In the genomic region with DNA sequence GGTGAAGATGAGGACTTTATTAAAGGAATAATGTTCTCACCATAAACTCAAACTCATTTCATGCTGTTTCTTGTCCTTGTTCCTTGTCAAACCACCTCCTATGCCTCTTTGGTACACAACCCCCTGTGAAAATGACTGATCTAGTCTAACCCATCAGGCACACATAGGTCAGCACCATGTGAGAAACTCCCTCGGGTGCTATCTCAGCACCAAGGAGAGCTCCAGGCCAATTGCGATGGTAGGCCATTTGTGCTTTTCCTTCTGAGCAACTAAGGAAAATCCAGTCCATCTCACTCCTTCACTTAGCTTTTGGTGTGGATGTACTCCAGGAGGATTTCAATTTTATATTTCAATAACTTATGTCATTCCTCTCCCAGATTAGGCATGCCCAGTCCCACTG, we compare ENCODE assay signal across 14 cellular contexts.
A peak's percentile ranks its signal among the peaks of the same experiment; 100 is the strongest.
DNase-seq lines count a peak whose midpoint lies in the region; ATAC-seq and TF ChIP-seq lines count a peak whose summit lies in the region.
"Had no signal": no experiment of that assay in that cellular context is flagged by ENCODE, and none has a peak within 500 bp of the region (broad histone marks: within the 10 kb centered on the region; RNA-seq: fewer than 3 reads in every experiment).

No MANE protein-coding gene starts in this region.

- H3K9me3 ChIP-seq in DND-41 (ENCODE audit: insufficient read depth, low read length, severe bottlenecking), result no peaks in the 10 kb centered on the region
- H3K9me3 ChIP-seq in left lung, result no peaks in the 10 kb centered on the region
- H3K9me3 ChIP-seq in lower lobe of right lung, result no peaks in the 10 kb centered on the region

- H2AFZ ChIP-seq in DND-41 (ENCODE audit: low read depth, low read length), result no peak overlapping the region

- H3K27ac ChIP-seq in DND-41 (ENCODE audit: low read length), result no peak overlapping the region
- no peak overlapping the region for H3K27ac ChIP-seq in left lung
- H3K27ac ChIP-seq in lower lobe of right lung, result no peak overlapping the region
- H3K27ac ChIP-seq: SK-N-MC had no signal

- in situ Hi-C loops in T47D (cut with HindIII; ENCODE audit: low pct_unique_long_range_greater_than_20kb, low sequenced_read_pairs), result no loop called here

- TF ChIP-seq CTCF in DND-41 (IDR thresholded peaks at IDR 0.05; ENCODE audit: borderline replicate concordance, extremely low read depth, low read length, poor library complexity, severe bottlenecking) (no peak), left lung (IDR thresholded peaks at IDR 0.05) (no peak), lower lobe of right lung (IDR thresholded peaks at IDR 0.05) (no peak)

- H4K20me1 ChIP-seq in DND-41 (ENCODE audit: insufficient read depth, low read length), result no peaks in the 10 kb centered on the region

- H3K27me3 ChIP-seq in DND-41 (ENCODE audit: insufficient read depth, low read length, poor library complexity) (no peaks in the 10 kb centered on the region), left lung (no peaks in the 10 kb centered on the region), lower lobe of right lung (ENCODE audit: low read depth) (no peaks in the 10 kb centered on the region)

- H3K4me1 ChIP-seq in DND-41 (ENCODE audit: insufficient read depth, low read length) (peaks cover 13% of the 10 kb centered on the region), left lung (no peaks in the 10 kb centered on the region), lower lobe of right lung (no peaks in the 10 kb centered on the region)

- no peak overlapping the region for H3K9ac ChIP-seq in DND-41 (ENCODE audit: low read depth, low read length)

- DNase-seq in DND-41, result peak; percentile 48
- peak; percentile 33 for DNase-seq in NCI-H460 (ENCODE audit: extremely low read depth, low read depth)
- peak; percentile 26 to 69 for DNase-seq in T47D (ENCODE audit: low read depth in 1 of 2, low spot score in 1 of 2)
- no peak for DNase-seq in left lung
- DNase-seq in hepatic stellate cell (ENCODE audit: low spot score), result no peak
- no peak for DNase-seq in lower lobe of right lung
- DNase-seq: activated CD8-positive, alpha-beta T cell treated with anti-CD3 and anti-CD28 coated beads, Interleukin-2, amount 10 ng/mL, durations not matched to agents 7 days and 5 days; CD4-positive, alpha-beta T cell; effector CD8-positive, alpha-beta T cell; MV-4-11; NCI-H510A treated with DMSO at 0.1 percent for 48 hours had no signal

- H3K4me3 ChIP-seq in DND-41 (ENCODE audit: low read depth in 1 of 2, low read length in 2 of 2) (no peak overlapping the region), left lung (no peak overlapping the region), lower lobe of right lung (no peak overlapping the region)
- H3K4me3 ChIP-seq: SK-N-MC had no signal

- H3K79me2 ChIP-seq in DND-41 (ENCODE audit: insufficient read depth, low read length), result no peaks in the 10 kb centered on the region

- intact Hi-C loops in left lung (cut with DNase I), result no loop called here
- intact Hi-C loops in lower lobe of right lung (cut with DNase I), result no loop called here

- ATAC-seq in DND-41 (ENCODE audit: insufficient read depth, low read depth) (0 out of 3 replicates have a peak, but pooled peaks have one; percentile 50), left lung (peak; percentile 49), HG03095 (IDR thresholded peaks at IDR 0.05; ENCODE audit: unreplicated experiment) (no peak), lower lobe of right lung (no peak), GM21526 (IDR thresholded peaks at IDR 0.05; ENCODE audit: low FRiP score, unreplicated experiment) (no peak)
- ATAC-seq: activated CD8-positive, alpha-beta T cell treated with anti-CD3 and anti-CD28 coated beads, Interleukin-2, amount 10 ng/mL, durations not matched to agents 7 days and 5 days had no signal

- H3K4me2 ChIP-seq in DND-41 (ENCODE audit: insufficient read depth, low read length), result no peak overlapping the region

- H3K36me3 ChIP-seq in DND-41 (ENCODE audit: insufficient read depth, low read length) (no peaks in the 10 kb centered on the region), left lung (no peaks in the 10 kb centered on the region), lower lobe of right lung (no peaks in the 10 kb centered on the region)

Comparison
In these comparisons a context has a peak if more than half of its experiments do, and no peak if none do; other contexts are left out.
1. ATAC-seq: peak in DND-41 (single experiment) and left lung (single experiment); none in HG03095 (single experiment), lower lobe of right lung (0 of 2) and GM21526 (single experiment).
2. DNase-seq: peak in DND-41 (single experiment), NCI-H460 (single experiment) and T47D (2 of 2); none in left lung (0 of 2), hepatic stellate cell (single experiment) and lower lobe of right lung (single experiment).